In genomic region chr2:207898354-207898695, GRCh38 we compare ENCODE assay signal across 26 cellular contexts.
"Had no signal": no experiment of that assay in that cellular context is flagged by ENCODE, and none has a peak within 500 bp of the region (broad histone marks: within the 10 kb centered on the region; RNA-seq: fewer than 3 reads in every experiment).

No MANE protein-coding gene starts in this region.

- H3K27ac Mint-ChIP-seq: activated CD4-positive, alpha-beta memory T cell treated with anti-CD3 and anti-CD28 coated beads for 36 hours; activated CD4-positive, alpha-beta T cell treated with anti-CD3 and anti-CD28 coated beads, Interleukin-2, amount 10 ng/mL, durations not matched to agents 24 days and 14 days; activated naive CD4-positive, alpha-beta T cell treated with anti-CD3 and anti-CD28 coated beads for 36 hours; activated naive CD8-positive, alpha-beta T cell treated with anti-CD3 and anti-CD28 coated beads for 36 hours; activated T-helper 1 cell treated with anti-CD3 and anti-CD28 coated beads, Interleukin-12 subunit alpha, Interleukin-12 subunit beta, Interleukin-2, Interleukin-4 antibody, amounts not matched to agents 30 ng/mL and 10 ng/mL and 1 ng/mL, durations not matched to agents 14 hours and 24 hours and 36 hours; dendritic cell treated with granulocyte-macrophage colony-stimulating factor and Interleukin-4, amounts not matched to agents 40 ng/mL and 50 ng/mL, for 4 days; natural killer cell; type B pancreatic cell had no signal

- H3K27me3 Mint-ChIP-seq: activated CD4-positive, alpha-beta memory T cell treated with anti-CD3 and anti-CD28 coated beads for 36 hours; activated CD4-positive, alpha-beta T cell treated with anti-CD3 and anti-CD28 coated beads, Interleukin-2, amount 10 ng/mL, durations not matched to agents 24 days and 14 days; activated naive CD8-positive, alpha-beta T cell treated with anti-CD3 and anti-CD28 coated beads for 36 hours; dendritic cell treated with granulocyte-macrophage colony-stimulating factor and Interleukin-4, amounts not matched to agents 40 ng/mL and 50 ng/mL, for 4 days; type B pancreatic cell had no signal

- H3K27me3 ChIP-seq: adrenal gland, brain microvascular endothelial cell, esophagus squamous epithelium, neutrophil, uterus had no signal

- H3K4me1 Mint-ChIP-seq: activated CD4-positive, alpha-beta T cell treated with anti-CD3 and anti-CD28 coated beads, Interleukin-2, amount 10 ng/mL, durations not matched to agents 24 days and 14 days; activated naive CD8-positive, alpha-beta T cell treated with anti-CD3 and anti-CD28 coated beads for 36 hours had no signal

- H3K36me3 Mint-ChIP-seq: activated naive CD8-positive, alpha-beta T cell treated with anti-CD3 and anti-CD28 coated beads for 36 hours; natural killer cell; type B pancreatic cell had no signal

- H3K4me1 ChIP-seq: lower lobe of right lung, uterus had no signal

- H3K9me3 Mint-ChIP-seq: activated CD4-positive, alpha-beta memory T cell treated with anti-CD3 and anti-CD28 coated beads for 36 hours; activated CD4-positive, alpha-beta T cell treated with anti-CD3 and anti-CD28 coated beads, Interleukin-2, amount 10 ng/mL, durations not matched to agents 24 days and 14 days; activated naive CD4-positive, alpha-beta T cell treated with anti-CD3 and anti-CD28 coated beads for 36 hours; activated naive CD8-positive, alpha-beta T cell treated with anti-CD3 and anti-CD28 coated beads for 36 hours; activated T-helper 1 cell treated with anti-CD3 and anti-CD28 coated beads, Interleukin-12 subunit alpha, Interleukin-12 subunit beta, Interleukin-2, Interleukin-4 antibody, amounts not matched to agents 30 ng/mL and 10 ng/mL and 1 ng/mL, durations not matched to agents 14 hours and 24 hours and 36 hours; dendritic cell treated with granulocyte-macrophage colony-stimulating factor and Interleukin-4, amounts not matched to agents 40 ng/mL and 50 ng/mL, for 4 days; natural killer cell; type B pancreatic cell had no signal

- ATAC-seq: lower lobe of right lung, natural killer cell had no signal

- H3K4me3 ChIP-seq: adrenal gland, esophagus squamous epithelium, lower lobe of right lung, prostate gland, thoracic aorta, uterus had no signal

- H3K27ac ChIP-seq: adrenal gland, brain microvascular endothelial cell, epithelial cell of prostate, esophagus squamous epithelium, lower lobe of right lung, neutrophil, thoracic aorta, uterus had no signal

- H3K36me3 ChIP-seq: adrenal gland, brain microvascular endothelial cell, prostate gland, uterus had no signal

- H3K9me3 ChIP-seq: adrenal gland, esophagus squamous epithelium, lower lobe of right lung, neutrophil, prostate gland, thoracic aorta, uterus had no signal

- H3K4me3 Mint-ChIP-seq: activated CD4-positive, alpha-beta memory T cell treated with anti-CD3 and anti-CD28 coated beads for 36 hours; activated CD4-positive, alpha-beta T cell treated with anti-CD3 and anti-CD28 coated beads, Interleukin-2, amount 10 ng/mL, durations not matched to agents 24 days and 14 days; activated naive CD4-positive, alpha-beta T cell treated with anti-CD3 and anti-CD28 coated beads for 36 hours; activated naive CD8-positive, alpha-beta T cell treated with anti-CD3 and anti-CD28 coated beads for 36 hours; activated T-helper 1 cell treated with anti-CD3 and anti-CD28 coated beads, Interleukin-12 subunit alpha, Interleukin-12 subunit beta, Interleukin-2, Interleukin-4 antibody, amounts not matched to agents 30 ng/mL and 10 ng/mL and 1 ng/mL, durations not matched to agents 14 hours and 24 hours and 36 hours; dendritic cell treated with granulocyte-macrophage colony-stimulating factor and Interleukin-4, amounts not matched to agents 40 ng/mL and 50 ng/mL, for 4 days; natural killer cell; type B pancreatic cell had no signal

- DNase-seq: activated CD4-positive, alpha-beta memory T cell treated with anti-CD3 and anti-CD28 coated beads for 36 hours; activated CD4-positive, alpha-beta T cell treated with anti-CD3 and anti-CD28 coated beads, Interleukin-2, amount 10 ng/mL, durations not matched to agents 24 days and 14 days; activated CD4-positive, CD25-positive, alpha-beta regulatory T cell treated with anti-CD3 and anti-CD28 coated beads, Interleukin-2, amount 50 U/mL, for 72 hours; activated CD8-positive, alpha-beta memory T cell treated with anti-CD3 and anti-CD28 coated beads, Interleukin-2, amount 50 U/mL, for 4 hours; activated effector memory CD4-positive, alpha-beta T cell treated with anti-CD3 and anti-CD28 coated beads, Interleukin-2, amount 50 U/mL, for 16 hours; activated naive CD4-positive, alpha-beta T cell treated with anti-CD3 and anti-CD28 coated beads for 36 hours; activated naive CD8-positive, alpha-beta T cell treated with anti-CD3 and anti-CD28 coated beads for 36 hours; activated T-cell treated with anti-CD3 and anti-CD28 coated beads, Interleukin-2, amount 50 U/mL, for 1 hour; adrenal gland; brain microvascular endothelial cell; effector CD8-positive, alpha-beta T cell; esophagus squamous epithelium; foreskin melanocyte; lower lobe of right lung; mesenchymal stem cell; natural killer cell; stimulated activated naive CD4-positive, alpha-beta T cell; T-helper 2 cell; uterus had no signal
